Comparison of ENCODE assay signal across 1 cellular context in genomic region chr19:2423913-2424685, GRCh38.
TF ChIP-seq lines count a peak whose summit lies in the region.

No MANE protein-coding gene starts in this region.

TF ChIP-seq in H1, 55 proteins besides CTCF, POLR2A, EP300 and RAD21:
- TF ChIP-seq TAF1 (IDR thresholded peaks at IDR 0.05; ENCODE audit: low read depth, low read length) (no peak), SP4 (IDR thresholded peaks at IDR 0.05; ENCODE audit: low read length) (no peak), CTBP2 (IDR thresholded peaks at IDR 0.05; ENCODE audit: borderline replicate concordance, insufficient read depth, insufficient read length, low read length) (no peak), SRF (IDR thresholded peaks at IDR 0.05; ENCODE audit: low read depth, low read length) (no peak), ATF3 (IDR thresholded peaks at IDR 0.05; ENCODE audit: insufficient read depth, low read depth, low read length) (no peak)
